ENCODE assay signal across 9 cellular contexts in genomic region chr1:172609528-172609927, GRCh38. TPM values are rescaled to one million over a fixed set of nuclear protein-coding genes. Genes with fewer than 3 reads are reported as not detected.
DNase-seq lines count a peak whose midpoint lies in the region; ATAC-seq and TF ChIP-seq lines count a peak whose summit lies in the region.
"Had no signal": no experiment of that assay in that cellular context is flagged by ENCODE, and none has a peak within 500 bp of the region (broad histone marks: within the 10 kb centered on the region; RNA-seq: fewer than 3 reads in every experiment).

No MANE protein-coding gene starts in this region.

- DNase-seq in SIG-M5 treated with dmso at 0.1 percent for 504 hours (lab: John Stamatoyannopoulos, UW; ENCODE audit: unreplicated experiment) = peak; percentile 37
- DNase-seq in SIG-M5 (lab: John Stamatoyannopoulos, UW) = no peak
- no peak for DNase-seq in effector memory CD8-positive, alpha-beta T cell
- no peak for DNase-seq in retinal pigment epithelial cell (ENCODE audit: low read depth)
- DNase-seq in adrenal gland = no peak
- DNase-seq in superior temporal gyrus (ENCODE audit: extremely low spot score) = no peak
- DNase-seq: NCI-H524 had no signal

- 95 to 98% (median 97%) methylated on average over 3 of the region's 3 CpGs for WGBS in adrenal gland, 4 donors

- H3K9me3 ChIP-seq in OCI-LY1 (ENCODE audit: low read length) (no peaks in the 10 kb centered on the region), adrenal gland (replicated peaks in 1 of 3) (peaks cover 0 to 6% (median 0%) of the 10 kb centered on the region in 3 donors)

- no peaks in the 10 kb centered on the region for H3K27me3 ChIP-seq in OCI-LY1 (ENCODE audit: insufficient read depth, low read length)
- no peaks in the 10 kb centered on the region for H3K27me3 ChIP-seq in adrenal gland

- H3K36me3 ChIP-seq in OCI-LY1 (ENCODE audit: insufficient read depth, low read length) = peaks cover 33% of the 10 kb centered on the region
- H3K36me3 ChIP-seq in adrenal gland (replicated peaks in 1 of 2) = peaks cover 0 to 14% of the 10 kb centered on the region in 2 donors

- peaks cover 5 to 10% of the 10 kb centered on the region in 2 donors for H3K4me1 Mint-ChIP-seq in effector memory CD8-positive, alpha-beta T cell (ENCODE audit: low read depth in 2 of 2)

- H3K4me1 ChIP-seq in OCI-LY1 (ENCODE audit: insufficient read depth, low read length, severe bottlenecking) (no peaks in the 10 kb centered on the region), adrenal gland (replicated peaks in 1 of 2) (peaks cover 0 to 9% of the 10 kb centered on the region in 2 donors)

- no peak overlapping the region for H2AFZ ChIP-seq in OCI-LY1 (ENCODE audit: low read length)

- no peaks in the 10 kb centered on the region for H3K9me3 Mint-ChIP-seq in effector memory CD8-positive, alpha-beta T cell

- TF ChIP-seq POLR2A in adrenal gland (IDR thresholded peaks at IDR 0.05) = no peak

- no peak overlapping the region for H3K4me2 ChIP-seq in OCI-LY1 (ENCODE audit: low read length)

- intact Hi-C loops in adrenal gland (cut with DNase I) = no loop called here

- peak; percentile 88 for ATAC-seq in effector memory CD8-positive, alpha-beta T cell (replicated peaks)
- ATAC-seq in GM19023 (IDR thresholded peaks at IDR 0.05; ENCODE audit: unreplicated experiment) = no peak

- H3K27me3 Mint-ChIP-seq in effector memory CD8-positive, alpha-beta T cell = no peaks in the 10 kb centered on the region

- H4K20me1 ChIP-seq in OCI-LY1 (ENCODE audit: insufficient read depth, low read length) = no peaks in the 10 kb centered on the region

- H3K4me3 Mint-ChIP-seq in effector memory CD8-positive, alpha-beta T cell = no peak overlapping the region

- peaks cover 19% of the 10 kb centered on the region for H3K36me3 Mint-ChIP-seq in effector memory CD8-positive, alpha-beta T cell (ENCODE audit: insufficient read depth)

- H3K27ac Mint-ChIP-seq in effector memory CD8-positive, alpha-beta T cell = peak overlapping the region in 1 of 2 donors; percentile 55

- H3F3A ChIP-seq in OCI-LY1 (ENCODE audit: insufficient read depth, low read length) = no peaks in the 10 kb centered on the region

- TF ChIP-seq CTCF in OCI-LY1 (IDR thresholded peaks at IDR 0.05; ENCODE audit: low read length) = peak; percentile 48; the same call in 1 of the 2 replicates
- TF ChIP-seq CTCF in retinal pigment epithelial cell (conservative IDR thresholded peaks at IDR 0.05; ENCODE audit: low read depth, low read length) = peak; percentile 44
- TF ChIP-seq CTCF in adrenal gland (IDR thresholded peaks at IDR 0.05) = peak in 1 of 6 experiments; percentile 11

- H3K9me2 ChIP-seq in OCI-LY1 (ENCODE audit: low read depth, low read length) = no peaks in the 10 kb centered on the region

- H3K9ac ChIP-seq in OCI-LY1 (ENCODE audit: low read length) = no peak overlapping the region

- H3K79me2 ChIP-seq in OCI-LY1 (ENCODE audit: insufficient read depth, low read length) = no peaks in the 10 kb centered on the region

- H3K4me3 ChIP-seq in OCI-LY1 (ENCODE audit: low read depth, low read length, poor library complexity, severe bottlenecking) (no peak overlapping the region), retinal pigment epithelial cell (ENCODE audit: low read length) (no peak overlapping the region), adrenal gland (no peak overlapping the region)

- H3K27ac ChIP-seq in OCI-LY1 (ENCODE audit: low read depth, low read length, poor library complexity, severe bottlenecking) = no peak overlapping the region
- no peak overlapping the region for H3K27ac ChIP-seq in adrenal gland

RNA-seq across cellular contexts. Expression of gene FASLG, which starts 49.4 kb away (rescaled TPM):
- total RNA-seq in adrenal gland = under 1 TPM in 3 of 8 donors, not detected in 5; 0.23 to 0.45 (median 0.25) TPM
- polyA plus RNA-seq in adrenal gland = under 1 TPM; 0.13 to 0.32 (median 0.15) TPM
